In the genomic region with DNA sequence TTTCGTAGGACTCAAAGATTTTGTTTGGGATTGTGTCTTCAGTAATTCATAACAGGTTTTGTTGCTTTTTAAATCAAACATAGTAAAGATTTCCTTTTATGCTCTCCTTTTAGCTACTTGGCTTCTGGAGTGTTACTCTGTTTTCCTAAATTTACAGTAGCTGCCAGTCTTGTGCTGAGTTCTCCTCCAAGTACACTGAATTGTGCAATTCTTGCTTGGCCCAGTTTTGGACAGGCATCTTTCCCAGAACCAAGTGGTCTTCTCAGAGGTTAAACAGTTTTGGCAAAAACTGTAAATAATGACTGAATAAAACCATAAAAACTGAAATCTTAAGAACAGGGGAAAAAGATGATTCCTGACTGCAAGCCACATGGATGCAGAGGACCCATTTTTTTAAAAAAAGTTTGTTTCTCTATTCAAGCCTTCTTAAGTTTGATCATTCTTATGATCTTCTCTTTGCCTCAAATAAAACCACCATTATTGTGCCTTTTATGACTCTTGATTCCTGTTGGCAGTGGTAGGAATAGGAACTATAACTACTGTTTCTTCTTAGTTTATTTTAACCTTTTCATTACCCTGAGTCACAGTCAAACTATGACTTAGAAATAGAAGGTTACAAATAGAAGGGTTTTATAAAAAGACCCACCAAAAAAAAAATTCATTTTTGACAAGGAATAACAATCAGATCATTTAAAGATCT, we compare ENCODE assay signal across 11 cellular contexts.
A peak's percentile ranks its signal among the peaks of the same experiment; 100 is the strongest.
DNase-seq lines count a peak whose midpoint lies in the region; ATAC-seq and TF ChIP-seq lines count a peak whose summit lies in the region.
"Had no signal": no experiment of that assay in that cellular context is flagged by ENCODE, and none has a peak within 500 bp of the region (broad histone marks: within the 10 kb centered on the region; RNA-seq: fewer than 3 reads in every experiment).

No MANE protein-coding gene starts in this region.

- H3K9me3 ChIP-seq in adrenal gland (replicated peaks in 1 of 3) (no peaks in the 10 kb centered on the region), thoracic aorta (no peaks in the 10 kb centered on the region)

- no peak for DNase-seq in activated CD4-positive, CD25-positive, alpha-beta regulatory T cell treated with anti-CD3 and anti-CD28 coated beads, Interleukin-2, amount 50 U/mL, for 72 hours
- DNase-seq in adrenal gland (peak in 6 of 7 donors; percentile 31 to 65 (median 36)), medulla oblongata (ENCODE audit: extremely low spot score) (peak; percentile 32), thoracic aorta (ENCODE audit: low spot score) (no peak)
- DNase-seq: foreskin melanocyte; stimulated activated naive CD4-positive, alpha-beta T cell treated with Interleukin-2 at 50 U/mL for 16 hours had no signal

- no peaks in the 10 kb centered on the region for H3K36me3 ChIP-seq in adrenal gland (replicated peaks in 1 of 2)
- no peaks in the 10 kb centered on the region for H3K36me3 ChIP-seq in thoracic aorta

- intact Hi-C loops in adrenal gland (cut with DNase I), result no loop called here

- WGBS in adrenal gland, 4 donors, result 73 to 85% (median 78%) methylated on average over 1 of the region's 1 CpG

- H3K4me3 ChIP-seq in adrenal gland (no peak overlapping the region), thoracic aorta (peak overlapping the region; percentile 7)

- peak overlapping the region in 3 of 5 donors; percentile 40 to 59 (median 54) for H3K27ac ChIP-seq in adrenal gland
- H3K27ac ChIP-seq in thoracic aorta, result no peak overlapping the region
- H3K27ac ChIP-seq: 22Rv1 had no signal

- no peak for TF ChIP-seq CTCF in adrenal gland (IDR thresholded peaks at IDR 0.05)
- TF ChIP-seq CTCF in thoracic aorta (IDR thresholded peaks at IDR 0.05), result no peak

- H3K4me1 ChIP-seq in adrenal gland (replicated peaks in 1 of 2) (peaks cover 34 to 45% of the 10 kb centered on the region in 2 donors), thoracic aorta (ENCODE audit: control insufficient read depth in 1 of 2, low read depth in 2 of 2) (peaks cover 20 to 29% of the 10 kb centered on the region in 2 donors)

- peak; percentile 46 to 55 for ATAC-seq in activated CD4-positive, CD25-positive, alpha-beta regulatory T cell treated with anti-CD3 and anti-CD28 coated beads, Interleukin-2, amount 50 U/mL, for 24 hours
- ATAC-seq in thoracic aorta (ENCODE audit: insufficient number of reproducible peaks, low FRiP score, low read depth) (no peak), GM19035 (IDR thresholded peaks at IDR 0.05; ENCODE audit: unreplicated experiment) (no peak), HG03196 (IDR thresholded peaks at IDR 0.05; ENCODE audit: unreplicated experiment) (no peak), GM21529 (IDR thresholded peaks at IDR 0.05; ENCODE audit: unreplicated experiment) (no peak)

- no peaks in the 10 kb centered on the region for H3K27me3 ChIP-seq in adrenal gland
- no peaks in the 10 kb centered on the region for H3K27me3 ChIP-seq in thoracic aorta (replicated peaks; ENCODE audit: insufficient read depth)

- TF ChIP-seq POLR2A in adrenal gland (IDR thresholded peaks at IDR 0.05), result no peak

Comparison
In these comparisons a context has a peak if more than half of its experiments do, and no peak if none do; other contexts are left out.
1. ATAC-seq: peak in activated CD4-positive, CD25-positive, alpha-beta regulatory T cell treated with anti-CD3 and anti-CD28 coated beads, Interleukin-2, amount 50 U/mL, for 24 hours (2 of 2); none in thoracic aorta (single experiment), GM19035 (single experiment), HG03196 (single experiment) and GM21529 (single experiment).
2. DNase-seq: peak in adrenal gland (6 of 7) and medulla oblongata (single experiment); none in activated CD4-positive, CD25-positive, alpha-beta regulatory T cell treated with anti-CD3 and anti-CD28 coated beads, Interleukin-2, amount 50 U/mL, for 72 hours (single experiment) and thoracic aorta (single experiment).
3. H3K27ac ChIP-seq: peak in adrenal gland (3 of 5); none in thoracic aorta (0 of 2).